ENCODE assay signal across 24 cellular contexts in genomic region chr11:64072403-64072802, GRCh38. TPM values are rescaled to one million over a fixed set of nuclear protein-coding genes. Genes with fewer than 3 reads are reported as not detected.
"Had no signal": no experiment of that assay in that cellular context is flagged by ENCODE, and none has a peak within 500 bp of the region (broad histone marks: within the 10 kb centered on the region; RNA-seq: fewer than 3 reads in every experiment).

No MANE protein-coding gene starts in this region.

- H3K4me1 ChIP-seq: colonic mucosa had no signal

- ATAC-seq: activated CD8-positive, alpha-beta T cell treated with anti-CD3 and anti-CD28 coated beads for 36 hours; activated T-cell treated with anti-CD3 and anti-CD28 coated beads, Interleukin-2, amount 50 U/mL, for 4 hours; activated T-helper 17 cell treated with anti-CD3 and anti-CD28 coated beads, Interleukin-2, amount 50 U/mL, for 72 hours; esophagus mucosa; WTC11 had no signal

- DNase-seq: activated CD4-positive, alpha-beta T cell treated with anti-CD3 and anti-CD28 coated beads for 48 hours; activated CD4-positive, alpha-beta T cell treated with anti-CD3 and anti-CD28 coated beads, Interleukin-2, amount 50 U/mL, for 1 hour; activated CD4-positive, alpha-beta T cell treated with anti-CD3 and anti-CD28 coated beads, Interleukin-2, amount 50 U/mL, for 48 hours; activated CD8-positive, alpha-beta memory T cell treated with anti-CD3 and anti-CD28 coated beads for 24 hours; activated CD8-positive, alpha-beta T cell treated with anti-CD3 and anti-CD28 coated beads for 36 hours; activated effector memory CD4-positive, alpha-beta T cell treated with Interleukin-2 at 50 U/mL for 16 hours; activated gamma-delta T cell treated with Interleukin-2 at 50 U/mL for 16 hours; activated naive CD4-positive, alpha-beta T cell treated with anti-CD3 and anti-CD28 coated beads, Interleukin-2, amount 50 U/mL, for 16 hours; activated naive CD4-positive, alpha-beta T cell treated with Interleukin-2 at 50 U/mL for 16 hours; activated T-cell treated with anti-CD3 and anti-CD28 coated beads, Interleukin-2, amount 50 U/mL, for 4 hours; amniotic stem cell; central memory CD4-positive, alpha-beta T cell; cerebellar nuclear complex; colonic mucosa; effector memory CD4-positive, alpha-beta T cell; endodermal cell; foreskin fibroblast; T-helper 2 cell had no signal

- H3K36me3 ChIP-seq: colonic mucosa had no signal

- H3K4me3 ChIP-seq: colonic mucosa had no signal

- H3K9me3 ChIP-seq: colonic mucosa had no signal

- H3K27me3 ChIP-seq: colonic mucosa had no signal

- H3K27ac ChIP-seq: colonic mucosa had no signal

RNA-seq across cellular contexts. Expression of gene FLRT1, which starts 36.7 kb away (rescaled TPM):
- total RNA-seq: activated CD8-positive, alpha-beta T cell treated with anti-CD3 and anti-CD28 coated beads for 36 hours; activated T-cell treated with anti-CD3 and anti-CD28 coated beads, Interleukin-2, amount 50 U/mL, for 4 hours; activated T-helper 17 cell treated with anti-CD3 and anti-CD28 coated beads, Interleukin-2, amount 50 U/mL, for 72 hours; dermis microvascular lymphatic vessel endothelial cell; endodermal cell; epithelial cell of proximal tubule; esophagus mucosa; T-helper 1 cell treated with Interleukin-12 subunit alpha and Interleukin-12 subunit beta and Interleukin-4 antibody, amounts not matched to agents 30 ng/mL and 1 ng/mL, for 36 hours had no signal
